11 cellular contexts compared by ENCODE assay signal in genomic region chr4:190014771-190015537, GRCh38. TPM values are rescaled to one million over a fixed set of nuclear protein-coding genes. Genes with fewer than 3 reads are reported as not detected.
A peak's percentile ranks its signal among the peaks of the same experiment; 100 is the strongest.
DNase-seq lines count a peak whose midpoint lies in the region; ATAC-seq and TF ChIP-seq lines count a peak whose summit lies in the region.
"Had no signal": no experiment of that assay in that cellular context is flagged by ENCODE, and none has a peak within 500 bp of the region (broad histone marks: within the 10 kb centered on the region; RNA-seq: fewer than 3 reads in every experiment).

No MANE protein-coding gene starts in this region.

- no peaks in the 10 kb centered on the region for H3K79me2 ChIP-seq in mesendoderm (ENCODE audit: control insufficient read depth, insufficient read depth, low read length)

- H3K23ac ChIP-seq in mesendoderm (ENCODE audit: low read length), result no peak overlapping the region

- H3K27me3 ChIP-seq in ascending aorta (peaks cover 17% of the 10 kb centered on the region), mesendoderm (ENCODE audit: insufficient read depth, low read length, poor library complexity) (peaks cover 41% of the 10 kb centered on the region)
- H3K27me3 ChIP-seq: ovary, vagina had no signal

- H2BK15ac ChIP-seq in mesendoderm (replicated peaks; ENCODE audit: low read depth), result no peak overlapping the region

- H2BK5ac ChIP-seq in mesendoderm (ENCODE audit: low read length), result no peak overlapping the region

- peaks cover 34% of the 10 kb centered on the region for H3K9me3 Mint-ChIP-seq in progenitor cell of endocrine pancreas (ENCODE audit: low read depth)

- peak; percentile 42 for DNase-seq in AG20443 (ENCODE audit: low spot score)
- no peak for DNase-seq in ascending aorta (ENCODE audit: low spot score in 2 of 2)
- DNase-seq in mesendoderm, result peak; percentile 67
- no peak for DNase-seq in progenitor cell of endocrine pancreas (ENCODE audit: low spot score, unreplicated experiment)
- no peak for DNase-seq in T1000 (lab: John Stamatoyannopoulos, UW)
- no peak for DNase-seq in NOMO-1 treated with dmso at 0.1 percent for 144 hours (lab: John Stamatoyannopoulos, UW; ENCODE audit: unreplicated experiment)
- DNase-seq: ovary, SHP77 had no signal

- H3K4me1 ChIP-seq in ascending aorta (peaks cover 0 to 10% of the 10 kb centered on the region in 2 donors), mesendoderm (ENCODE audit: control insufficient read depth, low read depth, low read length) (peaks cover 2% of the 10 kb centered on the region)

- no peaks in the 10 kb centered on the region for H3K79me1 ChIP-seq in mesendoderm (ENCODE audit: low read length)

- H3K27me3 Mint-ChIP-seq in progenitor cell of endocrine pancreas, result no peaks in the 10 kb centered on the region

- peak overlapping the region; percentile 58 for H3K4me2 ChIP-seq in mesendoderm (ENCODE audit: low read length)

- peak overlapping the region; percentile 82 for H3K56ac ChIP-seq in mesendoderm (ENCODE audit: low read length)

- H3K9ac ChIP-seq in mesendoderm (ENCODE audit: low read length), result peak overlapping the region; percentile 61

- no peaks in the 10 kb centered on the region for H3K36me3 ChIP-seq in ascending aorta
- no peaks in the 10 kb centered on the region for H3K36me3 ChIP-seq in mesendoderm (ENCODE audit: control insufficient read depth, insufficient read depth, low read length)
- H3K36me3 ChIP-seq: ovary, vagina had no signal

- no peak overlapping the region for H3K4me3 Mint-ChIP-seq in progenitor cell of endocrine pancreas (ENCODE audit: low read depth)

- intact Hi-C loops in ascending aorta (cut with DNase I), result no loop called here

- no peaks in the 10 kb centered on the region for H3K4me1 Mint-ChIP-seq in progenitor cell of endocrine pancreas (ENCODE audit: low read depth)

- no peak overlapping the region for H4K5ac ChIP-seq in mesendoderm (ENCODE audit: low read length)

- peaks cover 6% of the 10 kb centered on the region for H3K36me3 Mint-ChIP-seq in progenitor cell of endocrine pancreas (ENCODE audit: insufficient read depth)

- H4K8ac ChIP-seq in mesendoderm (ENCODE audit: low read depth, low read length), result peak overlapping the region; percentile 43

- TF ChIP-seq CTCF in ascending aorta (IDR thresholded peaks at IDR 0.05), result no peak
- TF ChIP-seq CTCF in progenitor cell of endocrine pancreas (IDR thresholded peaks at IDR 0.05; ENCODE audit: unreplicated experiment), result no peak

- no CpG with 5 or more reads among the region's 76 CpGs for WGBS in mesendoderm (ENCODE audit: extremely low coverage, insufficient coverage, low lambda C conversion rate)

- H3K27ac Mint-ChIP-seq in progenitor cell of endocrine pancreas, result no peak overlapping the region

- no peaks in the 10 kb centered on the region for H3K9me3 ChIP-seq in ascending aorta
- H3K9me3 ChIP-seq: vagina had no signal

- peak; percentile 66 for ATAC-seq in GM21786 (IDR thresholded peaks at IDR 0.05; ENCODE audit: unreplicated experiment)
- ATAC-seq in GM21360 (IDR thresholded peaks at IDR 0.05; ENCODE audit: unreplicated experiment), result no peak

- peak overlapping the region; percentile 62 for H3K18ac ChIP-seq in mesendoderm (ENCODE audit: low read length)

- no peak overlapping the region for H2BK120ac ChIP-seq in mesendoderm (ENCODE audit: low read depth, low read length)

- no peak overlapping the region for H3K27ac ChIP-seq in ascending aorta
- no peak overlapping the region for H3K27ac ChIP-seq in mesendoderm (ENCODE audit: low read depth, low read length)
- H3K27ac ChIP-seq: ovary, vagina had no signal

- H3K4me3 ChIP-seq in ascending aorta, result peak overlapping the region; percentile 30
- peak overlapping the region; percentile 32 for H3K4me3 ChIP-seq in mesendoderm (ENCODE audit: low read length)
- H3K4me3 ChIP-seq: ovary had no signal

- H2AK5ac ChIP-seq in mesendoderm (ENCODE audit: low read length), result no peak overlapping the region

- H3K4ac ChIP-seq in mesendoderm (ENCODE audit: low read depth, low read length), result no peak overlapping the region

RNA-seq across cellular contexts. Expression of gene FRG2, which starts 12.1 kb away (rescaled TPM):
- total RNA-seq in ascending aorta (not detected), progenitor cell of endocrine pancreas (not detected in 2 replicates)
- polyA plus RNA-seq in mesendoderm (2013, experiment 1 of 2), result not detected
- polyA plus RNA-seq in mesendoderm (2013, experiment 2 of 2), result not detected
- total RNA-seq: ovary, vagina had no signal
- polyA plus RNA-seq: ovary had no signal

RNA-seq across cellular contexts. Expression of gene DBET, which starts 49.3 kb away (rescaled TPM):
- not detected for total RNA-seq in ascending aorta
- not detected for polyA plus RNA-seq in mesendoderm (2013, experiment 1 of 2)
- polyA plus RNA-seq in mesendoderm (2013, experiment 2 of 2), result not detected
- not detected in 2 replicates for total RNA-seq in progenitor cell of endocrine pancreas
- total RNA-seq: vagina had no signal
- polyA plus RNA-seq: ovary had no signal

Comparison
In these comparisons a context has a peak if more than half of its experiments do, and no peak if none do; other contexts are left out.
1. DNase-seq: peak in AG20443 (single experiment) and mesendoderm (single experiment); none in ascending aorta (0 of 2), progenitor cell of endocrine pancreas (single experiment), T1000 (single experiment) and NOMO-1 treated with dmso at 0.1 percent for 144 hours (single experiment).